Comparison of ENCODE assay signal across 32 cellular contexts in the genomic region with DNA sequence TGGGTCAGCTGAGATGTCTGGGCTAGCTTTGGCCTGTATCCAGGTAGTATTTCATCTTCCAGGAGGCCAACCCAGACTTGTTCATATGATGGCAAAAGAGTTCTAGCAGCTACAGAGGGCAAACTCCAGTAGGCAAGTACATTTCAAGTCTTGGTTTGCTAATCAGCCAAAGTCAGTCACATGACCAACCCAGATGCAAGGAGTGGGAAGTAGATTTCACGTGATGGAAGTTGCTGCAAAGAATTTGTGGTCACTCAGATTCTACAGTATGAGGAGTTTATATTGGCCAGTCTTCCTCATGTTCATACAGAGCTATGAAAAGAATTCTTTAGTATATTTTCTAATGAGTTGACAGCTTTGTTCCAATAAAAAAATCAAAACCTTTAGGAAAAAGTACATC.
A peak's percentile ranks its signal among the peaks of the same experiment; 100 is the strongest.
DNase-seq lines count a peak whose midpoint lies in the region; ATAC-seq, FAIRE-seq and TF ChIP-seq lines count a peak whose summit lies in the region.
"Had no signal": no experiment of that assay in that cellular context is flagged by ENCODE, and none has a peak within 500 bp of the region (broad histone marks: within the 10 kb centered on the region; RNA-seq: fewer than 3 reads in every experiment).

No MANE protein-coding gene starts in this region.

- no peak overlapping the region for H3K23ac ChIP-seq in trophoblast cell (ENCODE audit: low read length)

- H4K91ac ChIP-seq in trophoblast cell (ENCODE audit: low read depth, low read length) = no peak overlapping the region

- intact Hi-C loops in HepG2 (cut with micrococcal nuclease; ENCODE audit: unreplicated experiment) (no loop called here), right lobe of liver (cut with DNase I) (no loop called here)

- H3K36me3 ChIP-seq in HepG2 (replicated peaks in 1 of 2; ENCODE audit: control insufficient read depth in 1 of 2, insufficient read depth in 2 of 2, low read length in 2 of 2) = no peaks in the 10 kb centered on the region
- H3K36me3 ChIP-seq in right lobe of liver = no peaks in the 10 kb centered on the region
- H3K36me3 ChIP-seq in trophoblast cell (ENCODE audit: control insufficient read depth in 1 of 2, insufficient read depth in 2 of 2, low read length in 2 of 2) = no peaks in the 10 kb centered on the region
- H3K36me3 ChIP-seq: HAP-1, MG63, neural progenitor cell, sigmoid colon had no signal

- no peak overlapping the region for H4K12ac ChIP-seq in trophoblast cell (ENCODE audit: low read depth, low read length)

- WGBS in HepG2 (ENCODE audit: low lambda C conversion rate) = 6% methylated on average over 1 of the region's 1 CpG
- 14% methylated on average over 1 of the region's 1 CpG for WGBS in right lobe of liver (ENCODE audit: insufficient coverage, low coverage, low lambda C conversion rate, missing lambda C conversion rate)
- no CpG with 5 or more reads among the region's 1 CpG for WGBS in trophoblast cell (ENCODE audit: extremely low coverage, insufficient coverage, insufficient read length)

- H3K79me1 ChIP-seq in trophoblast cell (ENCODE audit: low read length) = no peaks in the 10 kb centered on the region

- in situ Hi-C loops in HepG2 (cut with HindIII; ENCODE audit: extremely low pct_ligation_motif_present, low pct_unique_long_range_greater_than_20kb) = no loop called here

- no peaks in the 10 kb centered on the region for H3K4me1 ChIP-seq in HepG2 (ENCODE audit: insufficient read depth, low read length)
- no peaks in the 10 kb centered on the region for H3K4me1 ChIP-seq in right lobe of liver
- peaks cover 0 to 4% of the 10 kb centered on the region in 2 experiments for H3K4me1 ChIP-seq in trophoblast cell (ENCODE audit: control insufficient read depth in 1 of 2, insufficient read depth in 2 of 2, low read length in 2 of 2)
- H3K4me1 ChIP-seq: A549, HAP-1, sigmoid colon had no signal

- H2AFZ ChIP-seq in HepG2 (ENCODE audit: low read length) (no peak overlapping the region), trophoblast cell (ENCODE audit: insufficient read depth, low read length, poor library complexity) (no peak overlapping the region)
- H2AFZ ChIP-seq: neural progenitor cell had no signal

- H3K4me2 ChIP-seq in HepG2 (ENCODE audit: low read depth, low read length) (no peak overlapping the region), trophoblast cell (ENCODE audit: low read length) (no peak overlapping the region)
- H3K4me2 ChIP-seq: A549, neural progenitor cell had no signal

- DNase-seq in HepG2 (ENCODE audit: low spot score) (no peak), right lobe of liver (no peak), OCI-M1 (lab: John Stamatoyannopoulos, UW) (peak; percentile 50), fibroblast of pulmonary artery (ENCODE audit: low read depth) (peak; percentile 2), cerebellar nuclear complex (lab: John Stamatoyannopoulos, UW) (no peak), trophoblast cell (no peak), dermis blood vessel endothelial cell (no peak)
- no peak for DNase-seq in stimulated activated naive CD4-positive, alpha-beta T cell treated with Interleukin-2 at 50 U/mL for 16 hours (lab: John Stamatoyannopoulos, UW)
- DNase-seq: activated CD4-positive, alpha-beta T cell treated with anti-CD3 and anti-CD28 coated beads, Interleukin-2, amount 50 U/mL, for 1 hour; activated CD8-positive, alpha-beta memory T cell treated with anti-CD3 and anti-CD28 coated beads, Interleukin-2, amount 10 ng/mL, durations not matched to agents 7 days and 5 days; activated naive CD4-positive, alpha-beta T cell treated with anti-CD3 and anti-CD28 coated beads for 36 hours; activated T-cell treated with anti-CD3 and anti-CD28 coated beads, Interleukin-2, amount 50 U/mL, for 72 hours; cortex of kidney; endodermal cell; hypothalamus; IMR-90; mesenchymal stem cell; MG63; NCI-H1436 treated with DMSO at 0.1 percent for 48 hours; NCI-H2107; NCI-H446 treated with DMSO at 0.1 percent for 48 hours; SHP77; sigmoid colon; stimulated activated naive B cell treated with anti-CD40 and anti-IgM and Interleukin-4, amounts not matched to agents 10 μg/mL and 1 μg/mL and 100 μg/mL, for 72 hours had no signal

- CTCF ChIA-PET in HepG2 (lab: Yijun Ruan, JAX; ENCODE audit: low intra/inter-chr PET ratio, low total read pairs) = no interaction called here

- BruUV-seq in HepG2 (replicated peaks; lab: Mats Ljungman, UMichigan) = no TSS peak

- no peak overlapping the region for H3K4ac ChIP-seq in trophoblast cell (ENCODE audit: low read depth, low read length)

- TF ChIP-seq CTCF in HepG2 (CRISPR knock-in tag; IDR thresholded peaks at IDR 0.05) = no peak
- no peak for TF ChIP-seq CTCF in right lobe of liver (IDR thresholded peaks at IDR 0.05)
- no peak for TF ChIP-seq CTCF in fibroblast of pulmonary artery (IDR thresholded peaks at IDR 0.05; ENCODE audit: low read length, missing control alignments)

- TF ChIP-seq POLR2A in HepG2 (IDR thresholded peaks at IDR 0.05; ENCODE audit: insufficient read depth in 1 of 2, low read depth in 2 of 2, low read length in 2 of 2) = no peak
- no peak for TF ChIP-seq POLR2A in right lobe of liver (IDR thresholded peaks at IDR 0.05)

- no peak overlapping the region for H3K9ac ChIP-seq in HepG2 (ENCODE audit: insufficient read depth, low read depth, low read length)
- no peak overlapping the region for H3K9ac ChIP-seq in trophoblast cell (ENCODE audit: low read length)
- H3K9ac ChIP-seq: neural progenitor cell had no signal

- no peak overlapping the region for H2BK120ac ChIP-seq in trophoblast cell (ENCODE audit: insufficient read depth, low read length, poor library complexity)

- no peak overlapping the region for H4K8ac ChIP-seq in trophoblast cell (ENCODE audit: low read depth, low read length)

- H2AK5ac ChIP-seq in trophoblast cell (ENCODE audit: low read length) = no peak overlapping the region

- no peak overlapping the region for H3K14ac ChIP-seq in trophoblast cell (ENCODE audit: low read length)

- H2BK12ac ChIP-seq in trophoblast cell (ENCODE audit: low read length) = no peak overlapping the region

- H3K79me2 ChIP-seq in HepG2 (ENCODE audit: insufficient read depth, low read length) (no peaks in the 10 kb centered on the region), trophoblast cell (ENCODE audit: control insufficient read depth, insufficient read depth, low read length, poor library complexity) (no peaks in the 10 kb centered on the region)

- POLR2A ChIA-PET in HepG2 (lab: Yijun Ruan, JAX) = no interaction called here

- no peaks in the 10 kb centered on the region for H4K20me1 ChIP-seq in HepG2 (ENCODE audit: insufficient read depth, low read length)

- FAIRE-seq in HepG2 (lab: Jason Lieb, UNC) = no peak
- FAIRE-seq: A549, bronchial epithelial cell had no signal

- no peak overlapping the region for H3K18ac ChIP-seq in trophoblast cell (ENCODE audit: low read length)

- H3K9me3 ChIP-seq in HepG2 (ENCODE audit: low read length) (no peaks in the 10 kb centered on the region), right lobe of liver (no peaks in the 10 kb centered on the region), trophoblast cell (ENCODE audit: insufficient read depth, low read depth, low read length) (no peaks in the 10 kb centered on the region)
- H3K9me3 ChIP-seq: A549, HAP-1, MG63, sigmoid colon had no signal

- H3K27ac ChIP-seq in HepG2 (ENCODE audit: extremely low read length, insufficient read depth, low read length) (no peak overlapping the region), right lobe of liver (no peak overlapping the region), trophoblast cell (ENCODE audit: low read depth, low read length) (no peak overlapping the region)
- H3K27ac ChIP-seq: A549, neural progenitor cell, sigmoid colon had no signal

- H3K4me3 ChIP-seq in HepG2 (replicated peaks in 1 of 3; ENCODE audit: insufficient read depth in 1 of 3, low read depth in 2 of 3, low read length in 3 of 3) (no peak overlapping the region), right lobe of liver (no peak overlapping the region), fibroblast of pulmonary artery (replicated peaks; ENCODE audit: low read depth, low read length) (no peak overlapping the region), trophoblast cell (ENCODE audit: low read depth, low read length) (no peak overlapping the region)
- H3K4me3 ChIP-seq: A549, HAP-1, MG63, neural progenitor cell, sigmoid colon had no signal

- H3K27me3 ChIP-seq in HepG2 (ENCODE audit: control insufficient read depth in 1 of 2, insufficient read depth in 2 of 2, low read length in 2 of 2) (peaks cover 0 to 6% of the 10 kb centered on the region in 2 experiments; a peak in 1 of 5 replicates), right lobe of liver (no peaks in the 10 kb centered on the region), trophoblast cell (ENCODE audit: insufficient read depth, low read length) (no peaks in the 10 kb centered on the region)
- H3K27me3 ChIP-seq: neural progenitor cell, sigmoid colon had no signal

- no peak overlapping the region for H2BK5ac ChIP-seq in trophoblast cell (ENCODE audit: low read depth, low read length, poor library complexity)

- TF ChIP-seq EP300 in HepG2 (IDR thresholded peaks at IDR 0.05; ENCODE audit: low read depth in 2 of 2, low read length in 2 of 2) (no peak), HepG2 (CRISPR knock-in tag; IDR thresholded peaks at IDR 0.05; ENCODE audit: borderline replicate concordance) (no peak)

- no peak for TF ChIP-seq RAD21 in HepG2 (CRISPR knock-in tag; IDR thresholded peaks at IDR 0.05)

- ATAC-seq in HepG2 (no peak), right lobe of liver (no peak)
- ATAC-seq: A549; activated CD8-positive, alpha-beta memory T cell treated with anti-CD3 and anti-CD28 coated beads, Interleukin-2, amount 10 ng/mL, durations not matched to agents 7 days and 5 days; activated T-cell treated with anti-CD3 and anti-CD28 coated beads, Interleukin-2, amount 50 U/mL, for 72 hours; esophagus mucosa; left lobe of liver; Panc1; stimulated activated naive B cell treated with anti-CD40 and anti-IgM and Interleukin-4, amounts not matched to agents 10 μg/mL and 1 μg/mL and 100 μg/mL, for 72 hours; WTC11 had no signal

TF ChIP-seq in HepG2, 621 proteins besides CTCF, POLR2A, EP300 and RAD21:
- TF ChIP-seq ZBTB21 (CRISPR knock-in tag; IDR thresholded peaks at IDR 0.05) (no peak), RAD51 (IDR thresholded peaks at IDR 0.05; ENCODE audit: borderline replicate concordance) (peak; percentile 14; the same call in 1 of the 2 replicates)

Comparison
In these comparisons a context has a peak if more than half of its experiments do, and no peak if none do; other contexts are left out.
1. DNase-seq: peak in OCI-M1 (single experiment) and fibroblast of pulmonary artery (single experiment); none in HepG2 (single experiment), right lobe of liver (0 of 3), cerebellar nuclear complex (0 of 2), stimulated activated naive CD4-positive, alpha-beta T cell treated with Interleukin-2 at 50 U/mL for 16 hours (single experiment), trophoblast cell (0 of 2) and dermis blood vessel endothelial cell (single experiment).